Comparison of ENCODE assay signal across 9 cellular contexts in the genomic region with DNA sequence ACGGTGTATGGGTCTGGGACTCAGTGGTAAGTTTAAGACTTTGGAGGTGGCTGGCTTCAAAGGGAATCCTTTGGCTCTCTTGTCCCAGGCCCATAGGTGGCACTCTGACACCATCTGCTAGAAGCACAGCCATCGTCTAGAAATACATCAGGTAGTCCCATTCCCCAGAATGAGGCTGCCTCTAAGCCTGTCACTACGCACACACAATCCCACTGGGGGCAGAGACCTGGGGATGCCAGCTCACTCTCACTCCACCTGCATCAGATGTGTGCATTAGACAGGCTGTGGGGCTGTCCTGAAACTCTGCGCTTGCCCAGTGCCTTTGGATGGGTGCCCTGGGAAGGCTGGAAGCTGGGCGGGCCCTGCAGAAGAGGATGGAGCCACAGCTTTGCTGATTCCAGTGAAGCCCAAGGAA.
DNase-seq lines count a peak whose midpoint lies in the region; ATAC-seq, FAIRE-seq and TF ChIP-seq lines count a peak whose summit lies in the region.
"Had no signal": no experiment of that assay in that cellular context is flagged by ENCODE, and none has a peak within 500 bp of the region (broad histone marks: within the 10 kb centered on the region; RNA-seq: fewer than 3 reads in every experiment).

No MANE protein-coding gene starts in this region.

- ATAC-seq in GM12878 (peak; percentile 73), HG02763 (IDR thresholded peaks at IDR 0.05; ENCODE audit: unreplicated experiment) (no peak), GM21526 (IDR thresholded peaks at IDR 0.05; ENCODE audit: low FRiP score, unreplicated experiment) (no peak)

- H3K4me3 ChIP-seq in breast epithelium (no peak overlapping the region), GM12878 (no peak overlapping the region), kidney epithelial cell (ENCODE audit: low read depth, low read length) (no peak overlapping the region), uterus (no peak overlapping the region)

- SMC1A ChIA-PET in GM12878 (lab: Charles Lee; ENCODE audit: uncharacterized antibody, unreplicated experiment), result no interaction called here

- no peaks in the 10 kb centered on the region for H3K4me1 ChIP-seq in breast epithelium
- no peaks in the 10 kb centered on the region for H3K4me1 ChIP-seq in GM12878 (ENCODE audit: control insufficient read depth, insufficient read depth, low read length)
- no peaks in the 10 kb centered on the region for H3K4me1 ChIP-seq in uterus

- RAD21 ChIA-PET in GM12878 (lab: Charles Lee; ENCODE audit: unreplicated experiment), result interaction anchor here (0.8 to 1.1 kb wide), 2 partner anchors 17 to 437 kb away, joined by 3 to 4 read pairs; no protein-coding TSS in a partner anchor

- no peak overlapping the region for H3K27ac Mint-ChIP-seq in MCF 10A (ENCODE audit: low read depth, unreplicated experiment)

- no peaks in the 10 kb centered on the region for H3K36me3 Mint-ChIP-seq in MCF 10A (ENCODE audit: insufficient read depth, unreplicated experiment)

- TF ChIP-seq CTCF in MCF 10A (IDR thresholded peaks at IDR 0.05; ENCODE audit: unreplicated experiment), result peak; percentile 53
- no peak for TF ChIP-seq CTCF in breast epithelium (IDR thresholded peaks at IDR 0.05)
- TF ChIP-seq CTCF in GM12878 (IDR thresholded peaks at IDR 0.05 in 2 of 3, conservative IDR thresholded peaks at IDR 0.05 in 1 of 3; ENCODE audit: control insufficient read depth in 2 of 3, extremely low read depth in 1 of 3, insufficient read depth in 1 of 3, low read depth in 3 of 3, low read length in 3 of 3), result peak; percentile 42 to 68 (median 62); a peak in 5 of 6 replicates
- TF ChIP-seq CTCF in kidney epithelial cell (IDR thresholded peaks at IDR 0.05; ENCODE audit: insufficient read depth, low read length, poor library complexity, severe bottlenecking), result peak; percentile 81
- TF ChIP-seq CTCF in uterus (IDR thresholded peaks at IDR 0.05), result peak in 3 of 4 experiments; percentile 24 to 35 (median 29)

- no peaks in the 10 kb centered on the region for H3K9me3 ChIP-seq in breast epithelium
- no peaks in the 10 kb centered on the region for H3K9me3 ChIP-seq in GM12878 (replicated peaks; ENCODE audit: control insufficient read depth, insufficient read depth, low read length)
- no peaks in the 10 kb centered on the region for H3K9me3 ChIP-seq in uterus

- no peak overlapping the region for H3K9ac ChIP-seq in GM12878 (ENCODE audit: control insufficient read depth, insufficient read depth, low read length)

- H3K4me2 ChIP-seq in GM12878 (ENCODE audit: control insufficient read depth, insufficient read depth), result no peak overlapping the region

- FAIRE-seq in GM12878 (lab: Jason Lieb, UNC), result peak; percentile 61

- BruUV-seq in MCF 10A (replicated peaks; lab: Mats Ljungman, UMichigan) (no TSS peak), GM12878 (replicated peaks; lab: Mats Ljungman, UMichigan) (no TSS peak)

- H2AFZ ChIP-seq in GM12878 (ENCODE audit: control insufficient read depth, low read depth, low read length), result no peak overlapping the region

- H3K27ac ChIP-seq in breast epithelium, result no peak overlapping the region
- H3K27ac ChIP-seq in GM12878 (ENCODE audit: control insufficient read depth, insufficient read depth), result no peak overlapping the region
- no peak overlapping the region for H3K27ac ChIP-seq in uterus

- H3K36me3 ChIP-seq in breast epithelium (no peaks in the 10 kb centered on the region), GM12878 (ENCODE audit: control insufficient read depth in 2 of 2, insufficient read depth in 2 of 2, low read length in 1 of 2) (no peaks in the 10 kb centered on the region), kidney epithelial cell (ENCODE audit: control insufficient read depth, insufficient read depth, low read length) (no peaks in the 10 kb centered on the region), uterus (no peaks in the 10 kb centered on the region)

- CTCF ChIA-PET in MCF 10A (lab: Yijun Ruan, JAX), result interaction anchor here (0.6 to 4.4 kb wide), 25 partner anchors 8 to 1400 kb away, joined by 3 to 29 read pairs (median 3); no protein-coding TSS in a partner anchor
- CTCF ChIA-PET in GM12878 (lab: Yijun Ruan, JAX), result interaction anchor here (1.1 to 1.4 kb wide), 4 partner anchors 12 to 281 kb away, joined by 3 to 4 read pairs (median 4); no protein-coding TSS in a partner anchor

- no peak for TF ChIP-seq POLR2A in breast epithelium (IDR thresholded peaks at IDR 0.05)
- TF ChIP-seq POLR2A in GM12878 (IDR thresholded peaks at IDR 0.05; ENCODE audit: low read depth, low read length), result no peak
- no peak for TF ChIP-seq POLR2A in uterus (IDR thresholded peaks at IDR 0.05)

- H3K27me3 ChIP-seq in breast epithelium (no peaks in the 10 kb centered on the region), GM12878 (replicated peaks in 1 of 2; ENCODE audit: control insufficient read depth in 2 of 2, insufficient read depth in 2 of 2, low read length in 1 of 2) (peaks cover 0 to 4% of the 10 kb centered on the region in 2 experiments; a peak in 1 of 4 replicates), kidney epithelial cell (ENCODE audit: control insufficient read depth, insufficient read depth, low read length) (no peaks in the 10 kb centered on the region), uterus (no peaks in the 10 kb centered on the region)

- H3K27me3 Mint-ChIP-seq in MCF 10A (ENCODE audit: insufficient read depth, unreplicated experiment), result no peaks in the 10 kb centered on the region
- H3K27me3 Mint-ChIP-seq: central memory CD8-positive, alpha-beta T cell had no signal

- no peak for TF ChIP-seq EP300 in GM12878 (IDR thresholded peaks at IDR 0.05; ENCODE audit: borderline replicate concordance in 1 of 2, control insufficient read depth in 1 of 2, low read depth in 2 of 2, low read length in 2 of 2)

- no peak overlapping the region for H3K4me3 Mint-ChIP-seq in MCF 10A (ENCODE audit: unreplicated experiment)
- H3K4me3 Mint-ChIP-seq: central memory CD8-positive, alpha-beta T cell had no signal

- no peaks in the 10 kb centered on the region for H3K79me2 ChIP-seq in GM12878 (ENCODE audit: control insufficient read depth, insufficient read depth, low read length)

- TF ChIP-seq RAD21 in GM12878 (IDR thresholded peaks at IDR 0.05; ENCODE audit: insufficient read depth, low read depth, low read length), result peak; percentile 60

- in situ Hi-C loops in GM12878 (cut with MboI), result no loop called here

- intact Hi-C loops in MCF 10A (cut with micrococcal nuclease), result loop anchor here (1.0 kb wide), 5 partner anchors 241 to 872 kb away; no protein-coding TSS in a partner anchor
- intact Hi-C loops in breast epithelium (cut with DNase I; ENCODE audit: low total_unique reads), result no loop called here
- intact Hi-C loops in GM12878 (cut with micrococcal nuclease; ENCODE audit: unreplicated experiment), result loop anchor here (2.0 to 10.0 kb wide), 2 partner anchors 238 to 596 kb away; no protein-coding TSS in a partner anchor
- intact Hi-C loops in uterus (cut with DNase I; ENCODE audit: low total_unique reads), result no loop called here

- H3K9me3 Mint-ChIP-seq in MCF 10A (ENCODE audit: unreplicated experiment), result no peaks in the 10 kb centered on the region
- H3K9me3 Mint-ChIP-seq: central memory CD8-positive, alpha-beta T cell had no signal

- 27% methylated on average over 5 of the region's 5 CpGs for WGBS in GM12878 (ENCODE audit: insufficient coverage, insufficient replicate concordance, low lambda C conversion rate, missing lambda C conversion rate)

- H3K4me1 Mint-ChIP-seq in MCF 10A (ENCODE audit: insufficient read depth, unreplicated experiment), result no peaks in the 10 kb centered on the region
- H3K4me1 Mint-ChIP-seq: central memory CD8-positive, alpha-beta T cell had no signal

- POLR2A ChIA-PET in MCF 10A (lab: Yijun Ruan, JAX), result interaction anchor here (0.5 to 0.7 kb wide), 3 partner anchors 387 to 875 kb away, joined by 3 read pairs; no protein-coding TSS in a partner anchor
- POLR2A ChIA-PET in GM12878 (lab: Charles Lee), result no interaction called here

- H4K20me1 ChIP-seq in GM12878 (ENCODE audit: control insufficient read depth, insufficient read depth), result no peaks in the 10 kb centered on the region

- DNase-seq in MCF 10A (ENCODE audit: unreplicated experiment), result peak; percentile 60
- DNase-seq in breast epithelium (ENCODE audit: low spot score in 2 of 2), result no peak
- DNase-seq in NCI-H1694 treated with DMSO at 0.1 percent for 48 hours (lab: John Stamatoyannopoulos, UW), result peak; percentile 57
- DNase-seq in GM12878 (ENCODE audit: low read depth, low spot score), result no peak
- no peak for DNase-seq in kidney epithelial cell (ENCODE audit: low read depth)
- no peak for DNase-seq in uterus

TF ChIP-seq in GM12878, 131 proteins besides CTCF, POLR2A, EP300 and RAD21:
- TF ChIP-seq SMC3 (IDR thresholded peaks at IDR 0.05; ENCODE audit: borderline replicate concordance, low read length), result peak; percentile 41; the same call in 1 of the 2 replicates
- TF ChIP-seq FOS (IDR thresholded peaks at IDR 0.05; ENCODE audit: borderline replicate concordance, extremely low read depth, insufficient read length), result no peak

Comparison
In these comparisons a context has a peak if more than half of its experiments do, and no peak if none do; other contexts are left out.
1. DNase-seq: peak in MCF 10A (single experiment) and NCI-H1694 treated with DMSO at 0.1 percent for 48 hours (single experiment); none in breast epithelium (0 of 2), GM12878 (single experiment), kidney epithelial cell (single experiment) and uterus (0 of 2).
2. CTCF ChIP-seq: peak in MCF 10A (single experiment), GM12878 (3 of 3), kidney epithelial cell (single experiment) and uterus (3 of 4); none in breast epithelium (0 of 3).
3. intact Hi-C loops: an anchor here in MCF 10A (1.0 kb wide) and GM12878 (2.0 to 10.0 kb wide); none called in breast epithelium and uterus.